ENCODE assay signal across 15 cellular contexts in genomic region chr20:36175475-36175995, GRCh38.
"Had no signal": no experiment of that assay in that cellular context is flagged by ENCODE, and none has a peak within 500 bp of the region (broad histone marks: within the 10 kb centered on the region; RNA-seq: fewer than 3 reads in every experiment).

No MANE protein-coding gene starts in this region.

- H3K4me3 ChIP-seq: dorsolateral prefrontal cortex, lung, skin epidermis had no signal

- DNase-seq: activated CD4-positive, alpha-beta T cell treated with anti-CD3 and anti-CD28 coated beads, Interleukin-2, amount 50 U/mL, for 4 hours; activated CD4-positive, CD25-positive, alpha-beta regulatory T cell treated with anti-CD3 and anti-CD28 coated beads, Interleukin-2, amount 50 U/mL, for 72 hours; activated T-cell treated with anti-CD3 and anti-CD28 coated beads, Interleukin-2, amount 50 U/mL, for 1 hour; amniotic stem cell; left colon; naive B cell; retina; stimulated activated naive CD4-positive, alpha-beta T cell; trophoblast cell had no signal

- H3K27ac ChIP-seq: brain microvascular endothelial cell, neutrophil, skin epidermis had no signal

- H3K27me3 ChIP-seq: brain microvascular endothelial cell, dorsolateral prefrontal cortex had no signal

- ATAC-seq: esophagus mucosa, left colon had no signal

- H3K9me3 ChIP-seq: neutrophil had no signal

- H3K36me3 ChIP-seq: brain microvascular endothelial cell, neutrophil had no signal
